1 cellular context compared by ENCODE assay signal in genomic region chr14:68610251-68610793, GRCh38.
TF ChIP-seq lines count a peak whose summit lies in the region.

No MANE protein-coding gene starts in this region.

TF ChIP-seq in HepG2, 621 proteins besides CTCF, POLR2A, EP300 and RAD21 (continued from another document):
- peak; percentile 67; the same call in 1 of the 2 replicates for TF ChIP-seq ZBTB33 (CRISPR knock-in tag; IDR thresholded peaks at IDR 0.05)
- TF ChIP-seq ZNF687 (CRISPR knock-in tag; IDR thresholded peaks at IDR 0.05): peak; percentile 34
- no peak for TF ChIP-seq ZNF382 (CRISPR knock-in tag; IDR thresholded peaks at IDR 0.05; ENCODE audit: borderline replicate concordance)
- no peak for TF ChIP-seq NFATC3 (CRISPR knock-in tag; IDR thresholded peaks at IDR 0.05)
- TF ChIP-seq MNT (IDR thresholded peaks at IDR 0.05): peak; percentile 51
- TF ChIP-seq MAX (IDR thresholded peaks at IDR 0.05): peak; percentile 53
- no peak for TF ChIP-seq MIER3 (CRISPR knock-in tag; IDR thresholded peaks at IDR 0.05; ENCODE audit: borderline replicate concordance)
- no peak for TF ChIP-seq AHR (CRISPR knock-in tag; IDR thresholded peaks at IDR 0.05)
- TF ChIP-seq ZBTB39 (CRISPR knock-in tag; IDR thresholded peaks at IDR 0.05): no peak
- no peak for TF ChIP-seq BRD4 (CRISPR knock-in tag; IDR thresholded peaks at IDR 0.05)
- TF ChIP-seq AGO2 (optimal IDR thresholded peaks at IDR 0.05; ENCODE audit: low read depth, low read length): no peak
- no peak for TF ChIP-seq GPBP1L1 (CRISPR knock-in tag; IDR thresholded peaks at IDR 0.05)
- TF ChIP-seq FOXC1 (CRISPR knock-in tag; IDR thresholded peaks at IDR 0.05; ENCODE audit: borderline replicate concordance): no peak
- no peak for TF ChIP-seq ZFP62 (CRISPR knock-in tag; IDR thresholded peaks at IDR 0.05)
- no peak for TF ChIP-seq ZNF503 (CRISPR knock-in tag; IDR thresholded peaks at IDR 0.05)
- TF ChIP-seq ZSCAN31 (CRISPR knock-in tag; IDR thresholded peaks at IDR 0.05; ENCODE audit: low read depth): no peak
- TF ChIP-seq TFE3 (CRISPR knock-in tag; IDR thresholded peaks at IDR 0.05): peak; percentile 20; the same call in 1 of the 2 replicates
- TF ChIP-seq HIVEP1 (CRISPR knock-in tag; IDR thresholded peaks at IDR 0.05): no peak
- TF ChIP-seq MYNN (CRISPR knock-in tag; IDR thresholded peaks at IDR 0.05; ENCODE audit: low read depth): no peak
- no peak for TF ChIP-seq ZFP90 (CRISPR knock-in tag; IDR thresholded peaks at IDR 0.05; ENCODE audit: borderline replicate concordance)
- no peak for TF ChIP-seq GTF2F1 (IDR thresholded peaks at IDR 0.05; ENCODE audit: low read length)
- TF ChIP-seq SMAD9 (CRISPR knock-in tag; IDR thresholded peaks at IDR 0.05): no peak
